Comparison of ENCODE assay signal across 12 cellular contexts in the genomic region with DNA sequence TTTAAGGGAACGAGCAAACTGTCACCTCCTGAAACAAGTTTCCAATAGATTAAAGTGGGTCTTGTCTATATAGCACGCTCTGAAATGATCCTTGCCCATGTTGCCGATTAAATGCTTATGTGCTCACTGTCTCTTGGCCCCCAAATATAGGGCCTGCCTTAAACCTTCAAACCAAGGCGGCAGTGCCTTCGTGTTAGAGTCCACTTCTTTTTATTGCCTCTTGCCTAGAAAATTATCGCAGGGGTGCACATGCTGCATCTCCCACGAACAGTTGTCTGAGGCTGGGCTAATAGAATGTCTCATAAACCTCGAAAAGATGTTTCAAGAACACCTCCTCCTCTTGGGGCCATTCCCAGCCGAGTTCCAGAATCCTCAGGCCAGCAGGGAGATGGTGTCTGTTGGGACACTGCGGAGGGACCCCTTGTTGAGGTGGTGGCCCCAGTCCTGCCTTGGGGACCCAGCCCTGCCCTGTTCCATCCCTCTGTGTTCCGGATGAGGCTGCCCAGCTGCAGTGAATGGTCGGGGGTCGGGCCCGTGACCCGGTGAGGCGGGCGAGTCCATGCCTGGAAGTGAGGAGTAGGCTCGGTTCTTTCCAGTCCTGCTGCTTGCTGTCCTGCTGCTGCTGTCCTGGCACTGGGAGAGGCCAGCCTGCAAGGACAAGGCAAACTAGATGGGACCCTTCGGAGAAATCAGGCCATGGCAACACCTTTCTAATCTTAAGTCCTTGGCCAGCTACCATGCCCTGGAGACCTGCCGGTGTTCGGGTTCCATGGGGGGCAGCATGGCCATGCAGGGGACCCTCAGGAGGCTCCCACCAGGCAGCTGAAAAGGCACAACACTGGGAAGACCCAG. TPM values are rescaled to one million over a fixed set of nuclear protein-coding genes. Genes with fewer than 3 reads are reported as not detected.
A peak's percentile ranks its signal among the peaks of the same experiment; 100 is the strongest.
DNase-seq lines count a peak whose midpoint lies in the region; ATAC-seq, FAIRE-seq and TF ChIP-seq lines count a peak whose summit lies in the region.
"Had no signal": no experiment of that assay in that cellular context is flagged by ENCODE, and none has a peak within 500 bp of the region (broad histone marks: within the 10 kb centered on the region; RNA-seq: fewer than 3 reads in every experiment).

No MANE protein-coding gene starts in this region.

- peak overlapping the region; percentile 96 for H3K27ac ChIP-seq in DOHH2 (ENCODE audit: low read depth, low read length)
- no peak overlapping the region for H3K27ac ChIP-seq in K562 (ENCODE audit: extremely low read depth, low read depth, low read length)
- no peak overlapping the region for H3K27ac ChIP-seq in neuronal stem cell (replicated peaks; ENCODE audit: low read length)
- H3K27ac ChIP-seq in prostate gland: no peak overlapping the region

- peak overlapping the region; percentile 31 for H3K14ac ChIP-seq in neuronal stem cell (ENCODE audit: low read length)

- H3K27me3 ChIP-seq in DOHH2 (ENCODE audit: control insufficient read depth, low read length) (no peaks in the 10 kb centered on the region; the same call in 1 of the 2 replicates), Loucy (ENCODE audit: insufficient read depth, low read length, poor library complexity, severe bottlenecking) (no peaks in the 10 kb centered on the region), K562 (ENCODE audit: control insufficient read depth in 2 of 2, insufficient read depth in 2 of 2, low read length in 2 of 2) (peaks cover 48 to 88% of the 10 kb centered on the region in 2 experiments), neuronal stem cell (ENCODE audit: control insufficient read depth in 3 of 3, insufficient read depth in 3 of 3, low read depth in 1 of 3, low read length in 3 of 3) (peaks cover 0 to 19% (median 0%) of the 10 kb centered on the region in 3 experiments), prostate gland (replicated peaks; ENCODE audit: insufficient read depth) (no peaks in the 10 kb centered on the region)
- H3K27me3 ChIP-seq: Peyer's patch had no signal

- H2AFZ ChIP-seq in Loucy (ENCODE audit: low read length) (no peak overlapping the region), K562 (ENCODE audit: low read depth, low read length) (no peak overlapping the region), neuronal stem cell (ENCODE audit: low read length) (no peak overlapping the region)

- peak overlapping the region; percentile 92 for H2AK5ac ChIP-seq in neuronal stem cell (ENCODE audit: low read depth, low read length)

- no peaks in the 10 kb centered on the region for H3K9me1 ChIP-seq in K562 (ENCODE audit: control insufficient read depth, insufficient read depth, low read length)

- H3K9ac ChIP-seq in Loucy (ENCODE audit: low read depth, low read length, poor library complexity, severe bottlenecking): peak overlapping the region; percentile 94
- no peak overlapping the region for H3K9ac ChIP-seq in K562 (ENCODE audit: insufficient read depth in 1 of 2, low read depth in 2 of 2, low read length in 2 of 2)
- H3K9ac ChIP-seq in neuronal stem cell (ENCODE audit: low read depth, low read length, poor library complexity): no peak overlapping the region

- H2BK5ac ChIP-seq in neuronal stem cell (ENCODE audit: low read length): no peak overlapping the region

- CTCF ChIA-PET in K562 (lab: Yijun Ruan, JAX; ENCODE audit: low intra/inter-chr PET ratio): no interaction called here

- no peak for TF ChIP-seq RAD21 in K562 (CRISPR knock-in tag; conservative IDR thresholded peaks at IDR 0.05 in 1 of 2, IDR thresholded peaks at IDR 0.05 in 1 of 2)

- intact Hi-C loops in K562 (cut with micrococcal nuclease): no loop called here
- intact Hi-C loops in prostate gland (cut with DNase I): no loop called here

- in situ Hi-C loops in K562 (cut with MboI): no loop called here

- no peak overlapping the region for H2BK15ac ChIP-seq in neuronal stem cell (ENCODE audit: low read length)

- peaks cover 1% of the 10 kb centered on the region for H3K79me1 ChIP-seq in neuronal stem cell (ENCODE audit: low read depth, low read length)

- no peaks in the 10 kb centered on the region for H3K9me2 ChIP-seq in DOHH2 (replicated peaks; ENCODE audit: control insufficient read depth, low read length)
- no peaks in the 10 kb centered on the region for H3K9me2 ChIP-seq in Loucy (replicated peaks; ENCODE audit: low read depth, low read length)

- H3K79me2 ChIP-seq in DOHH2 (ENCODE audit: control insufficient read depth, low read length): no peaks in the 10 kb centered on the region
- H3K79me2 ChIP-seq in Loucy (ENCODE audit: insufficient read depth, low read length): peaks cover 21% of the 10 kb centered on the region; the same call in 1 of the 2 replicates
- H3K79me2 ChIP-seq in K562 (ENCODE audit: control insufficient read depth, insufficient read depth, low read length): no peaks in the 10 kb centered on the region

- ATAC-seq in K562 (no peak), GM21526 (IDR thresholded peaks at IDR 0.05; ENCODE audit: low FRiP score, unreplicated experiment) (no peak)

- POLR2A ChIA-PET in K562 (lab: Yijun Ruan, JAX): interaction anchor here (0.8 kb wide), 1 partner anchor 20 kb away, joined by 3 read pairs; no protein-coding TSS in a partner anchor

- H3K4ac ChIP-seq in neuronal stem cell (ENCODE audit: low read length): peak overlapping the region; percentile 24

- no peak for TF ChIP-seq CTCF in DOHH2 (IDR thresholded peaks at IDR 0.05; ENCODE audit: low read depth, low read length, poor library complexity, severe bottlenecking)
- TF ChIP-seq CTCF in Loucy (conservative IDR thresholded peaks at IDR 0.05; ENCODE audit: low read length): no peak
- TF ChIP-seq CTCF in K562 (IDR thresholded peaks at IDR 0.05 in 2 of 3, conservative IDR thresholded peaks at IDR 0.05 in 1 of 3; ENCODE audit: insufficient read depth in 2 of 3, low read depth in 1 of 3, low read length in 3 of 3): no peak
- TF ChIP-seq CTCF in prostate gland (IDR thresholded peaks at IDR 0.05): no peak

- H3K9me3 ChIP-seq in DOHH2 (ENCODE audit: control insufficient read depth, insufficient read depth, low read length): peaks cover 10% of the 10 kb centered on the region; the same call in 1 of the 2 replicates
- H3K9me3 ChIP-seq in Loucy (ENCODE audit: insufficient read depth, low read depth, low read length): no peaks in the 10 kb centered on the region
- peaks cover 9% of the 10 kb centered on the region for H3K9me3 ChIP-seq in K562 (replicated peaks; ENCODE audit: control insufficient read depth, insufficient read depth, low read depth, low read length)
- peaks cover 0 to 2% of the 10 kb centered on the region in 2 donors for H3K9me3 ChIP-seq in neuronal stem cell (replicated peaks in 1 of 2; ENCODE audit: control insufficient read depth in 2 of 2, insufficient read depth in 1 of 2, low read depth in 1 of 2, low read length in 2 of 2)
- H3K9me3 ChIP-seq in prostate gland: no peaks in the 10 kb centered on the region
- H3K9me3 ChIP-seq: Peyer's patch had no signal

- H2BK12ac ChIP-seq in neuronal stem cell (ENCODE audit: low read length): no peak overlapping the region

- no peak overlapping the region for H2BK120ac ChIP-seq in neuronal stem cell (ENCODE audit: low read depth, low read length)

- no peaks in the 10 kb centered on the region for H3K36me3 ChIP-seq in DOHH2 (ENCODE audit: control insufficient read depth, low read length)
- no peaks in the 10 kb centered on the region for H3K36me3 ChIP-seq in Loucy (ENCODE audit: insufficient read depth, low read length)
- no peaks in the 10 kb centered on the region for H3K36me3 ChIP-seq in K562 (ENCODE audit: control insufficient read depth, insufficient read depth, low read length)
- no peaks in the 10 kb centered on the region for H3K36me3 ChIP-seq in neuronal stem cell (replicated peaks in 1 of 2; ENCODE audit: control insufficient read depth in 2 of 2, insufficient read depth in 2 of 2, low read length in 2 of 2)
- no peaks in the 10 kb centered on the region for H3K36me3 ChIP-seq in prostate gland
- H3K36me3 ChIP-seq: Peyer's patch had no signal

- no peak overlapping the region for H4K8ac ChIP-seq in neuronal stem cell (ENCODE audit: low read depth, low read length)

- no peak for FAIRE-seq in K562 (lab: Jason Lieb, UNC)

- H4K20me1 ChIP-seq in DOHH2 (ENCODE audit: control insufficient read depth, insufficient read depth, low read depth, low read length) (no peaks in the 10 kb centered on the region), Loucy (ENCODE audit: insufficient read depth, low read length, poor library complexity, severe bottlenecking) (no peaks in the 10 kb centered on the region), K562 (replicated peaks; ENCODE audit: control insufficient read depth, insufficient read depth, low read length) (0 out of 2 replicates have a peak, but pooled peaks cover 19% of the 10 kb centered on the region)

- TF ChIP-seq POLR2A in K562 (conservative IDR thresholded peaks at IDR 0.05): no peak
- no peak for TF ChIP-seq POLR2A in prostate gland (IDR thresholded peaks at IDR 0.05)

- H3K4me3 ChIP-seq in DOHH2 (ENCODE audit: low read length): peak overlapping the region; percentile 70
- no peak overlapping the region for H3K4me3 ChIP-seq in Loucy (ENCODE audit: low read length, poor library complexity, severe bottlenecking)
- no peak overlapping the region for H3K4me3 ChIP-seq in K562
- H3K4me3 ChIP-seq in neuronal stem cell (ENCODE audit: low read length in 2 of 2): no peak overlapping the region
- H3K4me3 ChIP-seq in prostate gland: no peak overlapping the region
- H3K4me3 ChIP-seq: Peyer's patch had no signal

- H3K4me2 ChIP-seq in DOHH2 (ENCODE audit: low read length) (peak overlapping the region; percentile 90), Loucy (ENCODE audit: low read depth, low read length, poor library complexity, severe bottlenecking) (peak overlapping the region; percentile 87), K562 (ENCODE audit: insufficient read depth, low read length) (no peak overlapping the region), neuronal stem cell (ENCODE audit: insufficient read depth, low read length, poor library complexity, severe bottlenecking) (no peak overlapping the region)

- H4K91ac ChIP-seq in neuronal stem cell (ENCODE audit: low read depth, low read length, poor library complexity): no peak overlapping the region

- 4% methylated on average over 20 of the region's 21 CpGs for WGBS in K562 (ENCODE audit: insufficient coverage, low coverage, missing lambda C conversion rate)
- WGBS in neuronal stem cell (ENCODE audit: extremely low coverage in 2 of 2, insufficient read length in 2 of 2, insufficient replicate concordance in 1 of 2), 2 donors: no CpG with 5 or more reads among the region's 21 CpGs
- 81% methylated on average over 21 of the region's 21 CpGs for WGBS in prostate gland

- H3K4me1 ChIP-seq in DOHH2 (ENCODE audit: control insufficient read depth, low read length) (peaks cover 64% of the 10 kb centered on the region), Loucy (ENCODE audit: insufficient read depth, low read length, poor library complexity, severe bottlenecking) (peaks cover 56% of the 10 kb centered on the region), K562 (replicated peaks in 1 of 2; ENCODE audit: control insufficient read depth in 2 of 2, insufficient read depth in 2 of 2, low read length in 2 of 2) (peaks cover under 1 to 41% of the 10 kb centered on the region in 2 experiments), neuronal stem cell (ENCODE audit: control insufficient read depth in 2 of 2, insufficient read depth in 1 of 2, low read depth in 1 of 2, low read length in 2 of 2) (peaks cover 0 to 8% of the 10 kb centered on the region in 2 donors), prostate gland (replicated peaks) (peaks cover 5% of the 10 kb centered on the region)

- peak overlapping the region; percentile 46 for H3K18ac ChIP-seq in neuronal stem cell (ENCODE audit: low read length)

- no TSS peak for BruUV-seq in K562 (replicated peaks; lab: Mats Ljungman, UMichigan)

- peak overlapping the region; percentile 23 for H3K23ac ChIP-seq in neuronal stem cell (ENCODE audit: low read depth, low read length, poor library complexity)

- H3F3A ChIP-seq in DOHH2 (ENCODE audit: control insufficient read depth, insufficient read depth) (peaks cover 21% of the 10 kb centered on the region), Loucy (ENCODE audit: low read depth) (peaks cover 5% of the 10 kb centered on the region; the same call in 1 of the 2 replicates)

- TF ChIP-seq EP300 in K562 (IDR thresholded peaks at IDR 0.05; ENCODE audit: low read length): no peak

- DNase-seq in K562 (ENCODE audit: extremely low read depth in 1 of 4, low spot score in 3 of 4) (no peak), neuronal stem cell (ENCODE audit: low spot score) (no peak), prostate gland (ENCODE audit: low spot score) (no peak), NK-92 (lab: John Stamatoyannopoulos, UW; ENCODE audit: unreplicated experiment) (no peak)
- DNase-seq: EL, HCEC 1CT, NCI-H1694 treated with DMSO at 0.1 percent for 48 hours, NCI-H446 had no signal

RNA-seq across cellular contexts. Expression of gene SLCO4A1, which starts 34.7 kb away (rescaled TPM):
- total RNA-seq in K562 (2011; cell fraction: chromatin; rRNA removed; ENCODE audit: low replicate concordance): 21.8 and 48.7 TPM in 2 replicates
- total RNA-seq in K562 (2011; cell fraction: nucleolus; rRNA removed): 35.3 and 40.5 TPM in 2 replicates
- 24.4 TPM in 2 replicates for total RNA-seq in K562 (2011; cell fraction: nucleoplasm; rRNA removed)
- total RNA-seq in K562 (2014; rRNA removed) (16.2 and 26.3 TPM in 2 replicates), K562 (2014; rRNA removed; fragmentation: Illumina TruSeq; extraction: Trizol) (6.8 and 7.3 TPM in 2 replicates), K562 (2015; rRNA removed; fragmentation: Illumina TruSeq; extraction: Trizol) (12.1 and 13.9 TPM in 2 replicates), K562 (2021) (21.9 and 25.2 TPM in 2 replicates), prostate gland (10 to 100 TPM in 1 of 2 donors, 1 to 10 TPM in 1; 4.5 to 12.3 TPM)
- polyA plus RNA-seq in K562 (2011; rRNA removed) (12.3 and 13.2 TPM in 2 replicates), K562 (2014; fragmentation: Illumina TruSeq; extraction: Trizol) (13.6 and 15.4 TPM in 2 replicates), K562 (2014; fragmentation: Nextera tagmentation; extraction: Ambion mirVana) (1 to 10 TPM; 1.6 to 3.1 TPM), K562 (2014; rRNA removed) (12.8 and 17.7 TPM in 2 replicates)
- 10.5 and 25.9 TPM in 2 replicates for polyA plus RNA-seq in K562 (2011; cell fraction: cytosol; rRNA removed)
- polyA plus RNA-seq in K562 (2011; cell fraction: nucleus; rRNA removed): 46.8 and 83.4 TPM in 2 replicates
- 6.1 and 15.2 TPM in 2 replicates for polyA plus RNA-seq in K562 (2012)
- polyA minus RNA-seq in K562 (2011; rRNA and poly(A)+ RNA removed): 5.1 and 5.5 TPM in 2 replicates
- 13.4 and 13.6 TPM in 2 replicates for polyA minus RNA-seq in K562 (2011; cell fraction: cytosol; rRNA and poly(A)+ RNA removed)
- polyA minus RNA-seq in K562 (2011; cell fraction: nucleus; rRNA and poly(A)+ RNA removed): 11.7 and 15.8 TPM in 2 replicates
- polyA plus RNA-seq in neuronal stem cell (2013, experiment 1 of 2): 3.5 TPM
- polyA plus RNA-seq in neuronal stem cell (2013, experiment 2 of 2): 3.9 TPM

Comparison
In these comparisons a context has a peak if more than half of its experiments do, and no peak if none do; other contexts are left out.
1. H3K4me2 ChIP-seq: peak in DOHH2 (single experiment) and Loucy (single experiment); none in K562 (single experiment) and neuronal stem cell (single experiment).